13 cellular contexts compared by ENCODE assay signal in genomic region chr1:51303751-51304196, GRCh38. TPM values are rescaled to one million over a fixed set of nuclear protein-coding genes. Genes with fewer than 3 reads are reported as not detected.
DNase-seq lines count a peak whose midpoint lies in the region; ATAC-seq, FAIRE-seq and TF ChIP-seq lines count a peak whose summit lies in the region.
"Had no signal": no experiment of that assay in that cellular context is flagged by ENCODE, and none has a peak within 500 bp of the region (broad histone marks: within the 10 kb centered on the region; RNA-seq: fewer than 3 reads in every experiment).

No MANE protein-coding gene starts in this region.

- no peaks in the 10 kb centered on the region for H3K36me3 Mint-ChIP-seq in T-helper 2 cell treated with Interferon-gamma antibody and Interleukin-4, amounts not matched to agents 5 μg/mL and 100 μg/mL, for 36 hours (ENCODE audit: low read depth)
- H3K36me3 Mint-ChIP-seq in CD4-positive, alpha-beta memory T cell, result no peaks in the 10 kb centered on the region

- FAIRE-seq in frontal cortex (lab: Jason Lieb, UNC), result no peak

- POLR2A ChIA-PET in PC-3 (lab: Charles Lee; ENCODE audit: unreplicated experiment), result no interaction called here
- POLR2A ChIA-PET in CD4-positive, alpha-beta memory T cell (lab: Charles Lee; ENCODE audit: partially characterized antibody), result no interaction called here

- H3K9me3 Mint-ChIP-seq in T-helper 2 cell treated with Interferon-gamma antibody and Interleukin-4, amounts not matched to agents 5 μg/mL and 100 μg/mL, for 36 hours, result no peaks in the 10 kb centered on the region
- no peaks in the 10 kb centered on the region for H3K9me3 Mint-ChIP-seq in CD4-positive, alpha-beta memory T cell

- no peaks in the 10 kb centered on the region for H3K27me3 Mint-ChIP-seq in T-helper 2 cell treated with Interferon-gamma antibody and Interleukin-4, amounts not matched to agents 5 μg/mL and 100 μg/mL, for 36 hours (ENCODE audit: low read depth)
- no peaks in the 10 kb centered on the region for H3K27me3 Mint-ChIP-seq in CD4-positive, alpha-beta memory T cell

- no peaks in the 10 kb centered on the region for H3F3A ChIP-seq in smooth muscle cell (ENCODE audit: low read depth)
- no peaks in the 10 kb centered on the region for H3F3A ChIP-seq in PC-3 (ENCODE audit: low read length, unreplicated experiment)

- peak overlapping the region; percentile 43 for H3K4me2 ChIP-seq in smooth muscle cell
- no peak overlapping the region for H3K4me2 ChIP-seq in PC-3 (ENCODE audit: low read length)

- no peak overlapping the region for H3K4me3 ChIP-seq in brain microvascular endothelial cell (ENCODE audit: low read depth, low read length)
- H3K4me3 ChIP-seq in smooth muscle cell, result no peak overlapping the region
- H3K4me3 ChIP-seq in PC-3 (ENCODE audit: low read length), result no peak overlapping the region
- H3K4me3 ChIP-seq in CD4-positive, alpha-beta memory T cell (ENCODE audit: low read length in 2 of 2), result no peak overlapping the region
- H3K4me3 ChIP-seq: mucosa of descending colon had no signal

- H3K36me3 ChIP-seq in brain microvascular endothelial cell (replicated peaks) (no peaks in the 10 kb centered on the region), smooth muscle cell (ENCODE audit: low read depth) (no peaks in the 10 kb centered on the region), PC-3 (ENCODE audit: low read depth, low read length) (no peaks in the 10 kb centered on the region)
- H3K36me3 ChIP-seq in CD4-positive, alpha-beta memory T cell (ENCODE audit: insufficient read depth, low read length), result no peaks in the 10 kb centered on the region

- H3K27ac ChIP-seq in brain microvascular endothelial cell (no peak overlapping the region), smooth muscle cell (ENCODE audit: low read depth) (peak overlapping the region; percentile 27), PC-3 (ENCODE audit: low read length) (no peak overlapping the region)
- no peak overlapping the region for H3K27ac ChIP-seq in CD4-positive, alpha-beta memory T cell (ENCODE audit: low read depth, low read length)

- H4K20me1 ChIP-seq in smooth muscle cell (ENCODE audit: low read depth) (no peaks in the 10 kb centered on the region), PC-3 (ENCODE audit: low read length) (no peaks in the 10 kb centered on the region)

- H3K9ac ChIP-seq in smooth muscle cell (ENCODE audit: low read depth) (no peak overlapping the region), PC-3 (ENCODE audit: low read length) (no peak overlapping the region)

- H3K27me3 ChIP-seq in brain microvascular endothelial cell (replicated peaks), result no peaks in the 10 kb centered on the region
- H3K27me3 ChIP-seq in smooth muscle cell (ENCODE audit: low read depth), result no peaks in the 10 kb centered on the region
- no peaks in the 10 kb centered on the region for H3K27me3 ChIP-seq in PC-3 (ENCODE audit: low read length)
- no peaks in the 10 kb centered on the region for H3K27me3 ChIP-seq in CD4-positive, alpha-beta memory T cell (ENCODE audit: insufficient read depth, low read length)

- H2AFZ ChIP-seq in smooth muscle cell (ENCODE audit: low read depth) (no peak overlapping the region), PC-3 (ENCODE audit: low read length) (no peak overlapping the region)

- WGBS in smooth muscle cell (ENCODE audit: low lambda C conversion rate), result 57% methylated on average over 7 of the region's 7 CpGs

- TF ChIP-seq CTCF in brain microvascular endothelial cell (IDR thresholded peaks at IDR 0.05; ENCODE audit: low read depth, low read length, missing control alignments) (no peak), smooth muscle cell (IDR thresholded peaks at IDR 0.05; ENCODE audit: borderline replicate concordance, insufficient read depth, poor library complexity, severe bottlenecking) (no peak), PC-3 (conservative IDR thresholded peaks at IDR 0.05; ENCODE audit: low read depth, low read length) (no peak)

- H3K79me2 ChIP-seq in smooth muscle cell (ENCODE audit: low read depth), result no peaks in the 10 kb centered on the region
- H3K79me2 ChIP-seq in PC-3 (ENCODE audit: low read length), result no peaks in the 10 kb centered on the region

- H3K4me1 ChIP-seq in smooth muscle cell (ENCODE audit: low read depth) (no peaks in the 10 kb centered on the region), PC-3 (ENCODE audit: insufficient read depth, low read length) (no peaks in the 10 kb centered on the region)
- no peaks in the 10 kb centered on the region for H3K4me1 ChIP-seq in CD4-positive, alpha-beta memory T cell (ENCODE audit: insufficient read depth, low read length)

- in situ Hi-C loops in brain microvascular endothelial cell (cut with HindIII; ENCODE audit: low pct_ligation_motif_present, low sequenced_read_pairs), result no loop called here

- ATAC-seq in PC-3, result no peak
- ATAC-seq: mucosa of descending colon had no signal

- CTCF ChIA-PET in PC-3 (lab: Charles Lee), result no interaction called here
- CTCF ChIA-PET in CD4-positive, alpha-beta memory T cell (lab: Charles Lee; ENCODE audit: partially characterized antibody), result no interaction called here

- no TSS peak for BruUV-seq in PC-3 (replicated peaks; lab: Mats Ljungman, UMichigan)

- H3K27ac Mint-ChIP-seq in T-helper 2 cell treated with Interferon-gamma antibody and Interleukin-4, amounts not matched to agents 5 μg/mL and 100 μg/mL, for 36 hours, result peak overlapping the region; percentile 20
- H3K27ac Mint-ChIP-seq in CD4-positive, alpha-beta memory T cell, result peak overlapping the region in 3 of 7 donors; percentile 19 to 53 (median 52)
- H3K27ac Mint-ChIP-seq: endodermal cell had no signal

- no peaks in the 10 kb centered on the region for H3K9me2 ChIP-seq in PC-3 (replicated peaks; ENCODE audit: low read length)

- DNase-seq in T-helper 2 cell treated with Interferon-gamma antibody and Interleukin-4, amounts not matched to agents 5 μg/mL and 100 μg/mL, for 36 hours (ENCODE audit: low spot score), result peak; percentile 45
- no peak for DNase-seq in T-helper 2 cell
- peak; percentile 28 for DNase-seq in KG1 (lab: John Stamatoyannopoulos, UW)
- DNase-seq in brain microvascular endothelial cell, result peak; percentile 53
- no peak for DNase-seq in smooth muscle cell (lab: John Stamatoyannopoulos, UW; ENCODE audit: unreplicated experiment)
- no peak for DNase-seq in PC-3
- DNase-seq in CD4-positive, alpha-beta memory T cell, result no peak
- no peak for DNase-seq in frontal cortex (ENCODE audit: low spot score in 2 of 2)
- DNase-seq: 8988T; activated CD4-positive, CD25-positive, alpha-beta regulatory T cell treated with anti-CD3 and anti-CD28 coated beads, Interleukin-2, amount 50 U/mL, for 72 hours; mucosa of descending colon; stimulated activated CD4-positive, alpha-beta T cell treated with anti-CD3 and anti-CD28 coated beads, Interleukin-4, amount 100 ng/mL, for 1 hour had no signal

- no peaks in the 10 kb centered on the region for H3K9me3 ChIP-seq in smooth muscle cell (replicated peaks; ENCODE audit: low read depth)
- H3K9me3 ChIP-seq in PC-3 (ENCODE audit: low read length), result no peaks in the 10 kb centered on the region
- no peaks in the 10 kb centered on the region for H3K9me3 ChIP-seq in CD4-positive, alpha-beta memory T cell (ENCODE audit: control insufficient read depth in 1 of 2, low read length in 2 of 2)
- H3K9me3 ChIP-seq: mucosa of descending colon had no signal

- H3K4me3 Mint-ChIP-seq in T-helper 2 cell treated with Interferon-gamma antibody and Interleukin-4, amounts not matched to agents 5 μg/mL and 100 μg/mL, for 36 hours, result no peak overlapping the region
- H3K4me3 Mint-ChIP-seq in CD4-positive, alpha-beta memory T cell, result no peak overlapping the region
- H3K4me3 Mint-ChIP-seq: endodermal cell had no signal

- intact Hi-C loops in PC-3 (cut with micrococcal nuclease), result no loop called here
- intact Hi-C loops in CD4-positive, alpha-beta memory T cell (cut with micrococcal nuclease), result no loop called here

- peaks cover 11% of the 10 kb centered on the region for H3K4me1 Mint-ChIP-seq in T-helper 2 cell treated with Interferon-gamma antibody and Interleukin-4, amounts not matched to agents 5 μg/mL and 100 μg/mL, for 36 hours (ENCODE audit: low read depth)
- peaks cover 0 to 2% (median under 1%) of the 10 kb centered on the region in 4 donors for H3K4me1 Mint-ChIP-seq in CD4-positive, alpha-beta memory T cell

RNA-seq across cellular contexts. Expression of gene TTC39A, which starts 26.6 kb away (rescaled TPM):
- 2.2 and 3.5 TPM in 2 replicates for total RNA-seq in smooth muscle cell
- polyA plus RNA-seq in smooth muscle cell, result 0.27 and 7.4 TPM in 2 replicates
- total RNA-seq in PC-3 (2014; rRNA removed), result 11.1 and 12.3 TPM in 2 replicates
- not detected for total RNA-seq in CD4-positive, alpha-beta memory T cell
- not detected for polyA plus RNA-seq in CD4-positive, alpha-beta memory T cell
- total RNA-seq in frontal cortex, result 1.2 TPM

Comparison
In these comparisons a context has a peak if more than half of its experiments do, and no peak if none do; other contexts are left out.
1. DNase-seq: peak in T-helper 2 cell treated with Interferon-gamma antibody and Interleukin-4, amounts not matched to agents 5 μg/mL and 100 μg/mL, for 36 hours (single experiment), KG1 (single experiment) and brain microvascular endothelial cell (single experiment); none in T-helper 2 cell (0 of 5), smooth muscle cell (single experiment), PC-3 (single experiment), CD4-positive, alpha-beta memory T cell (0 of 5) and frontal cortex (0 of 2).